ENCODE assay signal across 1 cellular context in genomic region chr13:50116430-50116973, GRCh38.
TF ChIP-seq lines count a peak whose summit lies in the region.

No MANE protein-coding gene starts in this region.

TF ChIP-seq in HepG2, 621 proteins besides CTCF, POLR2A, EP300 and RAD21 (continued from another document):
- TF ChIP-seq, protein P1, sequence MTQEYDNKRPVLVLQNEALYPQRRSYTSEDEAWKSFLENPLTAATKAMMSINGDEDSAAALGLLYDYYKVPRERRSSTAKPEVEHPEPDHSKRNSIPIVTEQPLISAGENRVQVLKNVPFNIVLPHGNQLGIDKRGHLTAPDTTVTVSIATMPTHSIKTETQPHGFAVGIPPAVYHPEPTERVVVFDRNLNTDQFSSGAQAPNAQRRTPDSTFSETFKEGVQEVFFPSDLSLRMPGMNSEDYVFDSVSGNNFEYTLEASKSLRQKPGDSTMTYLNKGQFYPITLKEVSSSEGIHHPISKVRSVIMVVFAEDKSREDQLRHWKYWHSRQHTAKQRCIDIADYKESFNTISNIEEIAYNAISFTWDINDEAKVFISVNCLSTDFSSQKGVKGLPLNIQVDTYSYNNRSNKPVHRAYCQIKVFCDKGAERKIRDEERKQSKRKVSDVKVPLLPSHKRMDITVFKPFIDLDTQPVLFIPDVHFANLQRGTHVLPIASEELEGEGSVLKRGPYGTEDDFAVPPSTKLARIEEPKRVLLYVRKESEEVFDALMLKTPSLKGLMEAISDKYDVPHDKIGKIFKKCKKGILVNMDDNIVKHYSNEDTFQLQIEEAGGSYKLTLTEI (CRISPR knock-in tag; conservative IDR thresholded peaks at IDR 0.05): no peak
- TF ChIP-seq MAFK (conservative IDR thresholded peaks at IDR 0.05 in 1 of 2, IDR thresholded peaks at IDR 0.05 in 1 of 2; ENCODE audit: low read length in 2 of 2): no peak
